Comparison of ENCODE assay signal across 3 cellular contexts in genomic region chr14:77415403-77416030, GRCh38. TPM values are rescaled to one million over a fixed set of nuclear protein-coding genes. Genes with fewer than 3 reads are reported as not detected.
"Had no signal": no experiment of that assay in that cellular context is flagged by ENCODE, and none has a peak within 500 bp of the region (broad histone marks: within the 10 kb centered on the region; RNA-seq: fewer than 3 reads in every experiment).

No MANE protein-coding gene starts in this region.

RNA-seq across cellular contexts. Expression of gene NOXRED1, which starts 7.8 kb away (rescaled TPM):
- total RNA-seq: Right ventricle myocardium superior, RPMI7951, SJSA1 had no signal

RNA-seq across cellular contexts. Expression of gene SAMD15, which starts 38.3 kb away (rescaled TPM):
- total RNA-seq: Right ventricle myocardium superior had no signal
